10 cellular contexts compared by ENCODE assay signal in genomic region chr3:130108836-130109585, GRCh38. TPM values are rescaled to one million over a fixed set of nuclear protein-coding genes. Genes with fewer than 3 reads are reported as not detected.
"Had no signal": no experiment of that assay in that cellular context is flagged by ENCODE, and none has a peak within 500 bp of the region (broad histone marks: within the 10 kb centered on the region; RNA-seq: fewer than 3 reads in every experiment).

No MANE protein-coding gene starts in this region.

RNA-seq across cellular contexts. Expression of gene ALG1L2, which starts 27.4 kb away (rescaled TPM):
- total RNA-seq: activated T-cell treated with anti-CD3 and anti-CD28 coated beads, Interleukin-2, amount 50 U/mL, for 72 hours; body of pancreas; cardiac muscle cell; epithelial cell of proximal tubule; esophagus mucosa; frontal cortex; T-helper 2 cell treated with Interferon-gamma antibody and Interleukin-4, amounts not matched to agents 100 ng/mL and 5 ng/mL, for 36 hours had no signal
- polyA plus RNA-seq: adrenal gland, aorta, heart left ventricle had no signal
